8 cellular contexts compared by ENCODE assay signal in genomic region chr1:75615664-75616435, GRCh38. TPM values are rescaled to one million over a fixed set of nuclear protein-coding genes. Genes with fewer than 3 reads are reported as not detected.
DNase-seq lines count a peak whose midpoint lies in the region; ATAC-seq lines count a peak whose summit lies in the region.

No MANE protein-coding gene starts in this region.

- peak overlapping the region; percentile 34 for H3K4me3 ChIP-seq in SJSA1

- H3K4me1 Mint-ChIP-seq in stimulated activated naive CD8-positive, alpha-beta T cell treated with anti-CD3 and anti-CD28 coated beads, Interleukin-15, Interleukin-2, amounts not matched to agents 100 ng/mL and 50 ng/mL, for 24 hours (ENCODE audit: low read depth): peaks cover 19% of the 10 kb centered on the region

- H3K36me3 Mint-ChIP-seq in stimulated activated naive CD8-positive, alpha-beta T cell treated with anti-CD3 and anti-CD28 coated beads, Interleukin-15, Interleukin-2, amounts not matched to agents 100 ng/mL and 50 ng/mL, for 24 hours (ENCODE audit: low read depth): no peaks in the 10 kb centered on the region

- H3K9ac ChIP-seq in ES-I3 (ENCODE audit: low read depth, low read length): peak overlapping the region; percentile 67; the same call in 1 of the 2 replicates

- H3K9me3 Mint-ChIP-seq in stimulated activated naive CD8-positive, alpha-beta T cell treated with anti-CD3 and anti-CD28 coated beads, Interleukin-15, Interleukin-2, amounts not matched to agents 100 ng/mL and 50 ng/mL, for 24 hours: peaks cover 5% of the 10 kb centered on the region

- H3K4me3 Mint-ChIP-seq in stimulated activated naive CD8-positive, alpha-beta T cell treated with anti-CD3 and anti-CD28 coated beads, Interleukin-15, Interleukin-2, amounts not matched to agents 100 ng/mL and 50 ng/mL, for 24 hours: peak overlapping the region; percentile 53

- H3K4me1 ChIP-seq in ES-I3 (ENCODE audit: insufficient read depth, low read length) (no peaks in the 10 kb centered on the region), SJSA1 (replicated peaks) (peaks cover 13% of the 10 kb centered on the region)

- H3K27ac ChIP-seq in SJSA1: no peak overlapping the region
- H3K27ac ChIP-seq in cingulate gyrus (ENCODE audit: low read depth, low read length): peak overlapping the region; percentile 8

- H3K27me3 Mint-ChIP-seq in stimulated activated naive CD8-positive, alpha-beta T cell treated with anti-CD3 and anti-CD28 coated beads, Interleukin-15, Interleukin-2, amounts not matched to agents 100 ng/mL and 50 ng/mL, for 24 hours: peaks cover 81% of the 10 kb centered on the region

- ATAC-seq in HG02610 (IDR thresholded peaks at IDR 0.05; ENCODE audit: unreplicated experiment) (peak; percentile 37), GM21576 (IDR thresholded peaks at IDR 0.05; ENCODE audit: unreplicated experiment) (no peak)

- DNase-seq in SJSA1 (ENCODE audit: low read depth in 1 of 2, low spot score in 2 of 2) (peak in 1 of 2 experiments; percentile 41), kidney tubule cell (ENCODE audit: low spot score) (peak; percentile 23), KG1 (lab: John Stamatoyannopoulos, UW) (no peak)

- H3K27me3 ChIP-seq in SJSA1 (replicated peaks): peaks cover 62% of the 10 kb centered on the region

- H3K36me3 ChIP-seq in ES-I3 (ENCODE audit: insufficient read depth, low read length) (no peaks in the 10 kb centered on the region), SJSA1 (no peaks in the 10 kb centered on the region)

- H3K9me3 ChIP-seq in ES-I3 (ENCODE audit: control insufficient read depth, insufficient read depth, low read length): no peaks in the 10 kb centered on the region
- no peaks in the 10 kb centered on the region for H3K9me3 ChIP-seq in SJSA1 (replicated peaks)

- H3K27ac Mint-ChIP-seq in stimulated activated naive CD8-positive, alpha-beta T cell treated with anti-CD3 and anti-CD28 coated beads, Interleukin-15, Interleukin-2, amounts not matched to agents 100 ng/mL and 50 ng/mL, for 24 hours: no peak overlapping the region

RNA-seq across cellular contexts. Expression of gene SLC44A5, which starts 4.9 kb away (rescaled TPM):
- total RNA-seq in SJSA1 (2014; rRNA removed; shearing (Covaris generic)): 0.05 TPM in 1 of 2 replicates, not detected in the other
